ENCODE assay signal across 24 cellular contexts in the genomic region with DNA sequence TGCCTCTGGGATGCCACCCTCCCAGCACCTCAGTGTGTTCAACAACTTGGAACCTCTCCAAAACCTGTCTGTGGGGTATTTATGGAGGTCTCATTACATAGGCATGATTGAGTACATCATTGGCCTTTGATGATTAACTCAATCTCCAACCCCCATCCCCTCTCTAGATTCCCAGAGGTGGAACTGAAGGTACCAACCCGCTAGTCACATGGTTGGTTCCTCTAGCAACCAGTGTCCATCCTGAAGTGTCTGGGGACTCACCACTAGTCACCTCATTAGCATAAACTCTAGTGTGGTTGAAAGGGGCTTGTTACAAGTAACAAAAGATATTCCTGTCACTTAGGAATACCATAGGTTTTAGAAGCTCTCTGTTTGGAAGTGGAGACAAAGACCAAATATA.
"Had no signal": no experiment of that assay in that cellular context is flagged by ENCODE, and none has a peak within 500 bp of the region (broad histone marks: within the 10 kb centered on the region; RNA-seq: fewer than 3 reads in every experiment).

No MANE protein-coding gene starts in this region.

- H3K27me3 Mint-ChIP-seq: naive thymus-derived CD8-positive, alpha-beta T cell; stimulated activated naive B cell treated with anti-CD40 and anti-IgM and Interleukin-4, amounts not matched to agents 10 μg/mL and 1 μg/mL and 100 μg/mL, for 72 hours; stimulated activated naive CD8-positive, alpha-beta T cell treated with anti-CD3 and anti-CD28 coated beads, Interleukin-15, amount 100 ng/mL, for 72 hours had no signal

- H3K4me1 ChIP-seq: testis, upper lobe of right lung had no signal

- H3K4me3 ChIP-seq: heart left ventricle, psoas muscle, sigmoid colon, skin epidermis, testis, tibial nerve, upper lobe of right lung, vagina had no signal

- H3K27ac Mint-ChIP-seq: endodermal cell; stimulated activated naive B cell treated with anti-CD40 and anti-IgM and Interleukin-4, amounts not matched to agents 10 μg/mL and 1 μg/mL and 100 μg/mL, for 72 hours had no signal

- DNase-seq: dermis blood vessel endothelial cell; endodermal cell; erythroblast; foreskin melanocyte; heart left ventricle; hippocampal formation; kidney glomerular epithelial cell; mammary epithelial cell; naive thymus-derived CD8-positive, alpha-beta T cell; psoas muscle; sigmoid colon; stimulated activated CD4-positive, alpha-beta T cell treated with anti-CD3 and anti-CD28 coated beads, Interleukin-2, amount 100 ng/mL, for 24 hours; stimulated activated CD4-positive, alpha-beta T cell treated with anti-CD3 and anti-CD28 coated beads, Interleukin-4, amount 100 ng/mL, for 4 hours; stimulated activated naive B cell treated with anti-CD40 and anti-IgM and Interleukin-4, amounts not matched to agents 10 μg/mL and 1 μg/mL and 100 μg/mL, for 72 hours; stimulated activated naive CD8-positive, alpha-beta T cell treated with anti-CD3 and anti-CD28 coated beads, Interleukin-15, amount 100 ng/mL, for 72 hours; testis; upper lobe of right lung had no signal

- H3K27me3 ChIP-seq: heart left ventricle, neutrophil, sigmoid colon, testis, tibial nerve, upper lobe of right lung, vagina had no signal

- H3K27ac ChIP-seq: heart left ventricle, neutrophil, psoas muscle, sigmoid colon, skin epidermis, testis, tibial nerve, upper lobe of right lung, vagina had no signal

- H3K9me3 ChIP-seq: heart left ventricle, neutrophil, psoas muscle, sigmoid colon, testis, tibial nerve, upper lobe of right lung, vagina had no signal

- H3K4me3 Mint-ChIP-seq: endodermal cell; naive thymus-derived CD8-positive, alpha-beta T cell; stimulated activated naive B cell treated with anti-CD40 and anti-IgM and Interleukin-4, amounts not matched to agents 10 μg/mL and 1 μg/mL and 100 μg/mL, for 72 hours; stimulated activated naive CD8-positive, alpha-beta T cell treated with anti-CD3 and anti-CD28 coated beads, Interleukin-15, amount 100 ng/mL, for 72 hours had no signal

- H3K9me3 Mint-ChIP-seq: endodermal cell; naive thymus-derived CD8-positive, alpha-beta T cell; stimulated activated naive CD8-positive, alpha-beta T cell treated with anti-CD3 and anti-CD28 coated beads, Interleukin-15, amount 100 ng/mL, for 72 hours had no signal

- ATAC-seq: heart left ventricle; left lobe of liver; naive thymus-derived CD8-positive, alpha-beta T cell; stimulated activated naive B cell treated with anti-CD40 and anti-IgM and Interleukin-4, amounts not matched to agents 10 μg/mL and 1 μg/mL and 100 μg/mL, for 72 hours; stimulated activated naive CD8-positive, alpha-beta T cell treated with anti-CD3 and anti-CD28 coated beads, Interleukin-15, amount 100 ng/mL, for 72 hours; upper lobe of right lung had no signal

- FAIRE-seq: endothelial cell of umbilical vein, islet of Langerhans had no signal

- H3K36me3 ChIP-seq: neutrophil, upper lobe of right lung, vagina had no signal
